ENCODE assay signal across 12 cellular contexts in genomic region chr11:8233691-8234424, GRCh38. TPM values are rescaled to one million over a fixed set of nuclear protein-coding genes. Genes with fewer than 3 reads are reported as not detected.
A peak's percentile ranks its signal among the peaks of the same experiment; 100 is the strongest.
DNase-seq lines count a peak whose midpoint lies in the region; ATAC-seq and TF ChIP-seq lines count a peak whose summit lies in the region.
"Had no signal": no experiment of that assay in that cellular context is flagged by ENCODE, and none has a peak within 500 bp of the region (broad histone marks: within the 10 kb centered on the region; RNA-seq: fewer than 3 reads in every experiment).

No MANE protein-coding gene starts in this region.

- H3K9me3 ChIP-seq in lower lobe of right lung (no peaks in the 10 kb centered on the region), tibial artery (no peaks in the 10 kb centered on the region)

- no peaks in the 10 kb centered on the region for H3K4me1 ChIP-seq in lower lobe of right lung
- H3K4me1 ChIP-seq in tibial artery, result peaks cover 0 to 8% (median 0%) of the 10 kb centered on the region in 4 donors

- H3K27ac ChIP-seq in lower lobe of right lung (no peak overlapping the region), tibial artery (no peak overlapping the region)
- H3K27ac ChIP-seq: VCaP had no signal

- H3K27me3 ChIP-seq in lower lobe of right lung (ENCODE audit: low read depth) (no peaks in the 10 kb centered on the region), tibial artery (peaks cover 0 to 19% of the 10 kb centered on the region in 2 donors)

- DNase-seq in Caki2 (ENCODE audit: low read depth) (peak; percentile 88), NCI-H1092 (lab: John Stamatoyannopoulos, UW) (peak; percentile 60), astrocyte of the cerebellum (ENCODE audit: low read depth) (peak; percentile 22), lower lobe of right lung (peak; percentile 13), retina (no peak), tibial artery (no peak)
- DNase-seq: CD4-positive, alpha-beta T cell had no signal

- TF ChIP-seq CTCF in astrocyte of the cerebellum (IDR thresholded peaks at IDR 0.05; ENCODE audit: low read depth, low read length, missing control alignments) (no peak), lower lobe of right lung (IDR thresholded peaks at IDR 0.05) (no peak), tibial artery (IDR thresholded peaks at IDR 0.05) (no peak)

- H3K4me3 ChIP-seq in astrocyte of the cerebellum (ENCODE audit: low read depth, low read length) (no peak overlapping the region), lower lobe of right lung (no peak overlapping the region), tibial artery (no peak overlapping the region)

- intact Hi-C loops in lower lobe of right lung (cut with DNase I), result no loop called here
- intact Hi-C loops in tibial artery (cut with DNase I; ENCODE audit: low total_unique reads), result no loop called here

- ATAC-seq in lower lobe of right lung (no peak), GM21423 (IDR thresholded peaks at IDR 0.05; ENCODE audit: unreplicated experiment) (no peak), HG03571 (IDR thresholded peaks at IDR 0.05; ENCODE audit: unreplicated experiment) (no peak)

- H3K36me3 ChIP-seq in lower lobe of right lung, result no peaks in the 10 kb centered on the region
- no peaks in the 10 kb centered on the region for H3K36me3 ChIP-seq in tibial artery

- in situ Hi-C loops in Caki2 (cut with HindIII; ENCODE audit: low pct_unique_long_range_greater_than_20kb, low sequenced_read_pairs), result no loop called here
- in situ Hi-C loops in astrocyte of the cerebellum (cut with HindIII; ENCODE audit: low sequenced_read_pairs), result no loop called here

RNA-seq across cellular contexts. Expression of gene LMO1, which starts 29.8 kb away (rescaled TPM):
- not detected in 2 replicates for total RNA-seq in Caki2 (2014; rRNA removed; shearing (Covaris generic); ENCODE audit: low replicate concordance)
- not detected for total RNA-seq in lower lobe of right lung
- total RNA-seq: CD4-positive, alpha-beta T cell; myocyte; subcutaneous adipose tissue had no signal

Comparison
In these comparisons a context has a peak if more than half of its experiments do, and no peak if none do; other contexts are left out.
1. DNase-seq: peak in Caki2 (single experiment), NCI-H1092 (single experiment), astrocyte of the cerebellum (single experiment) and lower lobe of right lung (single experiment); none in retina (single experiment) and tibial artery (0 of 2).